1 cellular context compared by ENCODE assay signal in the genomic region with DNA sequence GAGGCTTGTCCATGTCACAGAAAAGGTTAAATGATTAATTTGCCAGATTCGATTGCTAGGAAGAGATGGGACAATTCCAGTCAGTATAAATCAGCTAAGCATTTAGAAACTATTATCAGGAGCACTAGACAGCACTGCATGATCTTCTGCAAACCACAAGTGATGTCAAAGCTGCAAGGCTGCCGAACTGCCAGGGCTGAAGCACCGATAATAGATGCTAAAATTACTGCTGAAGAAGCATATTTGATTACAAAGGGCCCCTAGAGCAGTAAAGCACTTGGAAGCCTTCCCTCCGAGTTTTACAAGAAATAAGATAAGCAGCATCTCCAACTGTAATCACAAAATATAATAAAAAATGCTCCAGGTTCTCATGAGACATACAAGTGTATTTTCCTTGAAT.
TF ChIP-seq lines count a peak whose summit lies in the region.

No MANE protein-coding gene starts in this region.

TF ChIP-seq in HEK293, 187 proteins besides CTCF, POLR2A, EP300 and RAD21 (continued from another document):
- TF ChIP-seq PRDM4 (tag by site-specific recombination; IDR thresholded peaks at IDR 0.05) (peak; percentile 94), ZNF24 (tag by site-specific recombination; IDR thresholded peaks at IDR 0.05) (no peak), SCRT1 (tag by site-specific recombination; IDR thresholded peaks at IDR 0.05; ENCODE audit: borderline replicate concordance) (0 out of 2 replicates have a peak, but pooled peaks have one; percentile 11), TCF7L2 (IDR thresholded peaks at IDR 0.05; ENCODE audit: borderline replicate concordance, low read depth, low read length) (peak; percentile 32; the same call in 1 of the 2 replicates), ZBTB44 (tag by site-specific recombination; IDR thresholded peaks at IDR 0.05) (peak; percentile 96), ZBTB17 (tag by site-specific recombination; IDR thresholded peaks at IDR 0.05) (peak; percentile 51), BCL11B (tag by site-specific recombination; IDR thresholded peaks at IDR 0.05; ENCODE audit: low read depth) (peak; percentile 66; the same call in 1 of the 2 replicates), ZNF214 (tag by site-specific recombination; IDR thresholded peaks at IDR 0.05; ENCODE audit: borderline replicate concordance) (no peak), MZF1 (tag by site-specific recombination; IDR thresholded peaks at IDR 0.05; ENCODE audit: borderline replicate concordance) (peak; percentile 51; the same call in 1 of the 2 replicates), FEZF1 (tag by site-specific recombination; IDR thresholded peaks at IDR 0.05) (peak; percentile 73), ZNF112 (tag by site-specific recombination; IDR thresholded peaks at IDR 0.05) (no peak), ZXDB (tag by site-specific recombination; IDR thresholded peaks at IDR 0.05) (peak; percentile 86), ZNF354C (tag by site-specific recombination; IDR thresholded peaks at IDR 0.05; ENCODE audit: borderline replicate concordance, low read depth) (no peak), ZNF629 (tag by site-specific recombination; IDR thresholded peaks at IDR 0.05) (0 out of 2 replicates have a peak, but pooled peaks have one; percentile 24), TRIM28 (IDR thresholded peaks at IDR 0.05; ENCODE audit: borderline replicate concordance, low read length) (peak; percentile 65)
